In the genomic region with DNA sequence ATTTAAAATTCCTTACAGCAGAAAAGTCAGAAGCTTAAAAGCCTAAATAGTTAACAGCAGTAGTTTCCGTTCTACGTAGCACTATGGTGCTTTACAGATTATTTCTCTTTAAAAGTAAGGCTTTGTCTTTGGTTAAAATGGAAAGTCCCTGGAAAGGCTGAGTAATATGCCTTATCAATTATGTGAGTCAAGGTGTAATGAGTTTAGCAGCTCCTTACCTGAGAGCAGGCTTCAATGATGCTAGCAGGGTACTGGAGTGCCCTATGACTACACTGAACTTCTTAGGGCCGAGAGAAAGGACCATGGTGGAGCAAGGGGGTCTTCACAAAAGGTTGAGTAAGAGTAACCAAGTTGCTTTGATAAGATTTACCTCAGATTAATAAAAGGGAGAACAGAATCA, we compare ENCODE assay signal across 24 cellular contexts. TPM values are rescaled to one million over a fixed set of nuclear protein-coding genes. Genes with fewer than 3 reads are reported as not detected.
"Had no signal": no experiment of that assay in that cellular context is flagged by ENCODE, and none has a peak within 500 bp of the region (broad histone marks: within the 10 kb centered on the region; RNA-seq: fewer than 3 reads in every experiment).

No MANE protein-coding gene starts in this region.

- H3K4me2 ChIP-seq: PC-9 had no signal

- H3K27me3 ChIP-seq: Peyer's patch had no signal

- ATAC-seq: Right ventricle myocardium inferior, SK-N-SH treated with all-trans-retinoic acid at 6 μM for 48 hours had no signal

- H3K4me1 ChIP-seq: Peyer's patch had no signal

- H3K36me3 ChIP-seq: Peyer's patch, SJCRH30 had no signal

- DNase-seq: KBM-7, MV-4-11, NCI-H1048, NCI-H1105 treated with DMSO at 0.1 percent for 48 hours, NCI-H1417 treated with DMSO at 0.1 percent for 48 hours, NCI-H146, NCI-H1694 treated with DMSO at 0.1 percent for 48 hours, NCI-H1930, NCI-H2081, NCI-H2171, NCI-H226, NCI-H446, NCI-H510A, NCI-H524 treated with DMSO at 0.1 percent for 48 hours, NCI-H69, NCI-H774, PC-9, Peyer's patch, SHP77 treated with DMSO at 0.1 percent for 48 hours, SJCRH30 had no signal

- H3K9me3 ChIP-seq: Peyer's patch, SJCRH30 had no signal

- H3K27ac ChIP-seq: PC-9, Peyer's patch, SJCRH30 had no signal

- H2AFZ ChIP-seq: PC-9 had no signal

- H3K4me3 ChIP-seq: PC-9, Peyer's patch, SJCRH30 had no signal

RNA-seq across cellular contexts. Expression of gene NKX6-1, which starts 12.6 kb away (rescaled TPM):
- total RNA-seq: HT-29, OCI-LY7, Peyer's patch, Right ventricle myocardium inferior had no signal
